Comparison of ENCODE assay signal across 32 cellular contexts in genomic region chr12:95184119-95184518, GRCh38.
"Had no signal": no experiment of that assay in that cellular context is flagged by ENCODE, and none has a peak within 500 bp of the region (broad histone marks: within the 10 kb centered on the region; RNA-seq: fewer than 3 reads in every experiment).

No MANE protein-coding gene starts in this region.

- H3K9me3 Mint-ChIP-seq: activated CD4-positive, alpha-beta memory T cell treated with anti-CD3 and anti-CD28 coated beads, Interleukin-2, amount 10 ng/mL, durations not matched to agents 7 days and 5 days; activated CD4-positive, alpha-beta T cell treated with anti-CD3 and anti-CD28 coated beads, Interleukin-2, amount 10 ng/mL, durations not matched to agents 7 days and 5 days; activated T-cell treated with anti-CD3 and anti-CD28 coated beads, Interleukin-2, amount 50 U/mL, for 24 hours; effector memory CD8-positive, alpha-beta T cell; immature natural killer cell; memory B cell; naive thymus-derived CD8-positive, alpha-beta T cell; neural progenitor cell; stimulated activated naive B cell treated with anti-CD40 and anti-IgM and Interleukin-4, amounts not matched to agents 10 μg/mL and 1 μg/mL and 100 μg/mL, for 72 hours; WTC11 had no signal

- DNase-seq: activated CD4-positive, alpha-beta memory T cell treated with anti-CD3 and anti-CD28 coated beads, Interleukin-2, amount 10 ng/mL, durations not matched to agents 7 days and 5 days; activated CD4-positive, alpha-beta T cell treated with anti-CD3 and anti-CD28 coated beads for 1 hour; activated CD4-positive, alpha-beta T cell treated with anti-CD3 and anti-CD28 coated beads, Interleukin-2, amount 10 ng/mL, durations not matched to agents 7 days and 5 days; activated CD8-positive, alpha-beta memory T cell treated with anti-CD3 and anti-CD28 coated beads, Interleukin-2, amount 50 U/mL, for 48 hours; activated gamma-delta T cell treated with Interleukin-2 at 50 U/mL for 16 hours; activated naive CD4-positive, alpha-beta T cell treated with anti-CD3 and anti-CD28 coated beads, Interleukin-2, amount 50 U/mL, for 16 hours; activated T-cell treated with anti-CD3 and anti-CD28 coated beads, Interleukin-2, amount 50 U/mL, for 24 hours; amniotic stem cell; brain microvascular endothelial cell; cortex of kidney; effector memory CD8-positive, alpha-beta T cell; foreskin keratinocyte; heart left ventricle; hypothalamus; immature natural killer cell; kidney; naive thymus-derived CD8-positive, alpha-beta T cell; occipital lobe; stimulated activated CD4-positive, alpha-beta T cell treated with anti-CD3 and anti-CD28 coated beads, Interleukin-1b, Interleukin-23, amount 100 ng/mL, for 48 hours; stimulated activated CD4-positive, alpha-beta T cell treated with anti-CD3 and anti-CD28 coated beads, Interleukin-4, amount 100 ng/mL, for 4 hours; stimulated activated CD8-positive, alpha-beta memory T cell treated with anti-CD3 and anti-CD28 coated beads, Interleukin-4, amount 100 ng/mL, for 48 hours; stimulated activated naive B cell treated with anti-CD40 and anti-IgM and Interleukin-4, amounts not matched to agents 10 μg/mL and 1 μg/mL and 100 μg/mL, for 72 hours; stomach; thyroid gland had no signal

- H3K4me3 Mint-ChIP-seq: activated CD4-positive, alpha-beta memory T cell treated with anti-CD3 and anti-CD28 coated beads, Interleukin-2, amount 10 ng/mL, durations not matched to agents 7 days and 5 days; activated CD4-positive, alpha-beta T cell treated with anti-CD3 and anti-CD28 coated beads, Interleukin-2, amount 10 ng/mL, durations not matched to agents 7 days and 5 days; activated T-cell treated with anti-CD3 and anti-CD28 coated beads, Interleukin-2, amount 50 U/mL, for 24 hours; effector memory CD8-positive, alpha-beta T cell; immature natural killer cell; memory B cell; naive thymus-derived CD8-positive, alpha-beta T cell; neural progenitor cell; stimulated activated naive B cell treated with anti-CD40 and anti-IgM and Interleukin-4, amounts not matched to agents 10 μg/mL and 1 μg/mL and 100 μg/mL, for 72 hours; WTC11 had no signal

- H3K4me1 Mint-ChIP-seq: activated CD4-positive, alpha-beta memory T cell treated with anti-CD3 and anti-CD28 coated beads, Interleukin-2, amount 10 ng/mL, durations not matched to agents 7 days and 5 days; activated CD4-positive, alpha-beta T cell treated with anti-CD3 and anti-CD28 coated beads, Interleukin-2, amount 10 ng/mL, durations not matched to agents 7 days and 5 days; immature natural killer cell; memory B cell; naive thymus-derived CD8-positive, alpha-beta T cell had no signal

- H3K27ac Mint-ChIP-seq: activated CD4-positive, alpha-beta memory T cell treated with anti-CD3 and anti-CD28 coated beads, Interleukin-2, amount 10 ng/mL, durations not matched to agents 7 days and 5 days; activated T-cell treated with anti-CD3 and anti-CD28 coated beads, Interleukin-2, amount 50 U/mL, for 24 hours; effector memory CD8-positive, alpha-beta T cell; immature natural killer cell; memory B cell; naive thymus-derived CD8-positive, alpha-beta T cell; neural progenitor cell; stimulated activated naive B cell treated with anti-CD40 and anti-IgM and Interleukin-4, amounts not matched to agents 10 μg/mL and 1 μg/mL and 100 μg/mL, for 72 hours had no signal

- H3K4me1 ChIP-seq: right atrium auricular region, stomach, upper lobe of left lung had no signal

- H3K27ac ChIP-seq: brain microvascular endothelial cell, esophagus muscularis mucosa, neural progenitor cell, parathyroid adenoma, right atrium auricular region, stomach, upper lobe of left lung had no signal

- ATAC-seq: effector memory CD8-positive, alpha-beta T cell; foreskin keratinocyte; heart left ventricle; naive thymus-derived CD8-positive, alpha-beta T cell; stimulated activated naive B cell treated with anti-CD40 and anti-IgM and Interleukin-4, amounts not matched to agents 10 μg/mL and 1 μg/mL and 100 μg/mL, for 72 hours; WTC11 had no signal

- H3K9me3 ChIP-seq: esophagus muscularis mucosa, heart left ventricle, right atrium auricular region, stomach, thyroid gland, upper lobe of left lung had no signal

- H3K27me3 ChIP-seq: brain microvascular endothelial cell, esophagus muscularis mucosa, foreskin keratinocyte, heart left ventricle, neural progenitor cell, right atrium auricular region, stomach, thyroid gland, upper lobe of left lung had no signal

- H3K4me3 ChIP-seq: esophagus muscularis mucosa, heart left ventricle, neural progenitor cell, right atrium auricular region, smooth muscle cell, stomach, thyroid gland, upper lobe of left lung had no signal

- H3K27me3 Mint-ChIP-seq: activated CD4-positive, alpha-beta memory T cell treated with anti-CD3 and anti-CD28 coated beads, Interleukin-2, amount 10 ng/mL, durations not matched to agents 7 days and 5 days; activated CD4-positive, alpha-beta T cell treated with anti-CD3 and anti-CD28 coated beads, Interleukin-2, amount 10 ng/mL, durations not matched to agents 7 days and 5 days; activated T-cell treated with anti-CD3 and anti-CD28 coated beads, Interleukin-2, amount 50 U/mL, for 24 hours; effector memory CD8-positive, alpha-beta T cell; memory B cell; naive thymus-derived CD8-positive, alpha-beta T cell; stimulated activated naive B cell treated with anti-CD40 and anti-IgM and Interleukin-4, amounts not matched to agents 10 μg/mL and 1 μg/mL and 100 μg/mL, for 72 hours had no signal

- H3K36me3 Mint-ChIP-seq: immature natural killer cell; memory B cell; naive thymus-derived CD8-positive, alpha-beta T cell; stimulated activated naive B cell treated with anti-CD40 and anti-IgM and Interleukin-4, amounts not matched to agents 10 μg/mL and 1 μg/mL and 100 μg/mL, for 72 hours had no signal

- H3K36me3 ChIP-seq: brain microvascular endothelial cell, esophagus muscularis mucosa, heart left ventricle, neural progenitor cell, right atrium auricular region, stomach, thyroid gland had no signal
